10 cellular contexts compared by ENCODE assay signal in the genomic region with DNA sequence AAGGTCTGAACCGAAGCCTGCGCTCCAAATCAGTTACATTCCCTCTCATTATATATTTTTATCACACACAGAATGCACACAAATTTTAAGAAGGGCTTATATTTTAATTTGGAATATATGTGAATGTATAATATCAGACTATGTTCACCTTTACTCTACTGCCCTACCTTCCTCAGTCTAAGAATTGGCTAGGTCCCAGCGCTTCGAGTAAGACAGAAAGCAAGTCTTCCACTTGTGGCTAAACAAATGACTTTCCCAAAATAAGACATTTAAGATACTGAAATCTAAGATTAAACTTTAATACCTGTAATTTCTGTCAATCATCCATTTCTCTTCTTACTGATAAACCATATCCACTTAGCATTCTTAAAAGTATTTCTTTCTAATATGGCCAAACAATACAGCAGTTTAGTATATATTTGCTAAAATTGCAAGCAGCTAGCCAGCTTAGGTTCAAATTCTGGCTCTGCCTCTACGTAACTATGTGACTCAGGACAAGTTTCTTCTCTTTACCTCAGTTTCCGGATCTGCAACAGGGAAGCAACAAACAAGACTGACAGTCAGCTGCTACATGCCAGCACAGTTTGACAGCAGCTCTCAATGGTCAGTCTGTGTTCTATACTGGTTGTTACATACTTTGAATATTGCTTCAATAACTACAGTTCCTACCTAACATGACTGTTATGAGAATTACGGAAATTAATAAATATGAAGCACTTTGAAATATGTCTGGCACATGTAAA. TPM values are rescaled to one million over a fixed set of nuclear protein-coding genes. Genes with fewer than 3 reads are reported as not detected.
DNase-seq lines count a peak whose midpoint lies in the region; ATAC-seq and TF ChIP-seq lines count a peak whose summit lies in the region.
"Had no signal": no experiment of that assay in that cellular context is flagged by ENCODE, and none has a peak within 500 bp of the region (broad histone marks: within the 10 kb centered on the region; RNA-seq: fewer than 3 reads in every experiment).

No MANE protein-coding gene starts in this region.

- peak overlapping the region; percentile 97 for H3K4me3 Mint-ChIP-seq in activated naive CD4-positive, alpha-beta T cell treated with anti-CD3 and anti-CD28 coated beads, Interleukin-2, amount 50 U/mL, for 24 hours
- H3K4me3 Mint-ChIP-seq in WTC11 = peak overlapping the region; percentile 98

- peaks cover 69% of the 10 kb centered on the region for H3K4me1 Mint-ChIP-seq in activated naive CD4-positive, alpha-beta T cell treated with anti-CD3 and anti-CD28 coated beads, Interleukin-2, amount 50 U/mL, for 24 hours
- peaks cover 19% of the 10 kb centered on the region for H3K4me1 Mint-ChIP-seq in WTC11

- no peaks in the 10 kb centered on the region for H3K9me3 Mint-ChIP-seq in activated naive CD4-positive, alpha-beta T cell treated with anti-CD3 and anti-CD28 coated beads, Interleukin-2, amount 50 U/mL, for 24 hours
- no peaks in the 10 kb centered on the region for H3K9me3 Mint-ChIP-seq in WTC11

- CTCF ChIA-PET in WTC11 (lab: Charles Lee) = interaction anchor here (1.2 kb wide), 1 partner anchor 80 kb away, joined by 3 read pairs; no protein-coding TSS in a partner anchor

- peak overlapping the region; percentile 94 for H3K4me3 ChIP-seq in fibroblast of mammary gland (ENCODE audit: control insufficient read depth, low read depth, low read length)

- no peak for ATAC-seq in WTC11
- ATAC-seq: foreskin keratinocyte, Right ventricle myocardium inferior had no signal

- POLR2A ChIA-PET in WTC11 (lab: Charles Lee) = no interaction called here

- no peak for DNase-seq in activated naive CD4-positive, alpha-beta T cell (lab: John Stamatoyannopoulos, UW)
- DNase-seq in WTC11 (ENCODE audit: low spot score) (no peak), fibroblast of mammary gland (ENCODE audit: low read depth) (no peak), DMS153 (lab: John Stamatoyannopoulos, UW) (no peak), NCI-H2029 (lab: John Stamatoyannopoulos, UW) (no peak), activated gamma-delta T cell (lab: John Stamatoyannopoulos, UW) (no peak), D341Med (ENCODE audit: low spot score) (no peak)
- DNase-seq: foreskin keratinocyte had no signal

- no peaks in the 10 kb centered on the region for H3K27me3 Mint-ChIP-seq in activated naive CD4-positive, alpha-beta T cell treated with anti-CD3 and anti-CD28 coated beads, Interleukin-2, amount 50 U/mL, for 24 hours
- no peaks in the 10 kb centered on the region for H3K27me3 Mint-ChIP-seq in WTC11 (ENCODE audit: low read depth)

- TF ChIP-seq CTCF in WTC11 (IDR thresholded peaks at IDR 0.05) (no peak), fibroblast of mammary gland (conservative IDR thresholded peaks at IDR 0.05; ENCODE audit: control insufficient read depth, insufficient read depth, low read depth, low read length) (no peak)

- H3K27ac Mint-ChIP-seq in activated naive CD4-positive, alpha-beta T cell treated with anti-CD3 and anti-CD28 coated beads, Interleukin-2, amount 50 U/mL, for 24 hours = peak overlapping the region; percentile 60
- H3K27ac Mint-ChIP-seq in WTC11 = no peak overlapping the region

- peaks cover 10% of the 10 kb centered on the region for H3K36me3 Mint-ChIP-seq in activated naive CD4-positive, alpha-beta T cell treated with anti-CD3 and anti-CD28 coated beads, Interleukin-2, amount 50 U/mL, for 24 hours
- H3K36me3 Mint-ChIP-seq in WTC11 = peaks cover 15% of the 10 kb centered on the region

TF ChIP-seq in WTC11, 78 proteins besides CTCF, POLR2A, EP300 and RAD21 (continues in another document):
- TF ChIP-seq, protein P1, sequence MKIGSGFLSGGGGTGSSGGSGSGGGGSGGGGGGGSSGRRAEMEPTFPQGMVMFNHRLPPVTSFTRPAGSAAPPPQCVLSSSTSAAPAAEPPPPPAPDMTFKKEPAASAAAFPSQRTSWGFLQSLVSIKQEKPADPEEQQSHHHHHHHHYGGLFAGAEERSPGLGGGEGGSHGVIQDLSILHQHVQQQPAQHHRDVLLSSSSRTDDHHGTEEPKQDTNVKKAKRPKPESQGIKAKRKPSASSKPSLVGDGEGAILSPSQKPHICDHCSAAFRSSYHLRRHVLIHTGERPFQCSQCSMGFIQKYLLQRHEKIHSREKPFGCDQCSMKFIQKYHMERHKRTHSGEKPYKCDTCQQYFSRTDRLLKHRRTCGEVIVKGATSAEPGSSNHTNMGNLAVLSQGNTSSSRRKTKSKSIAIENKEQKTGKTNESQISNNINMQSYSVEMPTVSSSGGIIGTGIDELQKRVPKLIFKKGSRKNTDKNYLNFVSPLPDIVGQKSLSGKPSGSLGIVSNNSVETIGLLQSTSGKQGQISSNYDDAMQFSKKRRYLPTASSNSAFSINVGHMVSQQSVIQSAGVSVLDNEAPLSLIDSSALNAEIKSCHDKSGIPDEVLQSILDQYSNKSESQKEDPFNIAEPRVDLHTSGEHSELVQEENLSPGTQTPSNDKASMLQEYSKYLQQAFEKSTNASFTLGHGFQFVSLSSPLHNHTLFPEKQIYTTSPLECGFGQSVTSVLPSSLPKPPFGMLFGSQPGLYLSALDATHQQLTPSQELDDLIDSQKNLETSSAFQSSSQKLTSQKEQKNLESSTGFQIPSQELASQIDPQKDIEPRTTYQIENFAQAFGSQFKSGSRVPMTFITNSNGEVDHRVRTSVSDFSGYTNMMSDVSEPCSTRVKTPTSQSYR (CRISPR knock-in tag; IDR thresholded peaks at IDR 0.05) = no peak
- TF ChIP-seq, protein P2, sequence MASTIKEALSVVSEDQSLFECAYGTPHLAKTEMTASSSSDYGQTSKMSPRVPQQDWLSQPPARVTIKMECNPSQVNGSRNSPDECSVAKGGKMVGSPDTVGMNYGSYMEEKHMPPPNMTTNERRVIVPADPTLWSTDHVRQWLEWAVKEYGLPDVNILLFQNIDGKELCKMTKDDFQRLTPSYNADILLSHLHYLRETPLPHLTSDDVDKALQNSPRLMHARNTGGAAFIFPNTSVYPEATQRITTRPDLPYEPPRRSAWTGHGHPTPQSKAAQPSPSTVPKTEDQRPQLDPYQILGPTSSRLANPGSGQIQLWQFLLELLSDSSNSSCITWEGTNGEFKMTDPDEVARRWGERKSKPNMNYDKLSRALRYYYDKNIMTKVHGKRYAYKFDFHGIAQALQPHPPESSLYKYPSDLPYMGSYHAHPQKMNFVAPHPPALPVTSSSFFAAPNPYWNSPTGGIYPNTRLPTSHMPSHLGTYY (CRISPR knock-in tag; IDR thresholded peaks at IDR 0.05) = no peak
- TF ChIP-seq GRHL2 (CRISPR knock-in tag; IDR thresholded peaks at IDR 0.05; ENCODE audit: insufficient replicate concordance, severe bottlenecking) (no peak), ZNF423 (CRISPR knock-in tag; IDR thresholded peaks at IDR 0.05) (no peak), ZNF416 (CRISPR knock-in tag; IDR thresholded peaks at IDR 0.05) (no peak), SMAD4 (CRISPR knock-in tag; IDR thresholded peaks at IDR 0.05) (no peak), ZNF396 (CRISPR knock-in tag; IDR thresholded peaks at IDR 0.05; ENCODE audit: borderline replicate concordance) (no peak), ELF4 (CRISPR knock-in tag; IDR thresholded peaks at IDR 0.05; ENCODE audit: low read depth) (no peak), KAT7 (CRISPR knock-in tag; IDR thresholded peaks at IDR 0.05; ENCODE audit: borderline replicate concordance) (no peak), TEAD1 (CRISPR knock-in tag; IDR thresholded peaks at IDR 0.05) (no peak), CREB1 (CRISPR knock-in tag; IDR thresholded peaks at IDR 0.05) (no peak)
- TF ChIP-seq, protein P3, sequence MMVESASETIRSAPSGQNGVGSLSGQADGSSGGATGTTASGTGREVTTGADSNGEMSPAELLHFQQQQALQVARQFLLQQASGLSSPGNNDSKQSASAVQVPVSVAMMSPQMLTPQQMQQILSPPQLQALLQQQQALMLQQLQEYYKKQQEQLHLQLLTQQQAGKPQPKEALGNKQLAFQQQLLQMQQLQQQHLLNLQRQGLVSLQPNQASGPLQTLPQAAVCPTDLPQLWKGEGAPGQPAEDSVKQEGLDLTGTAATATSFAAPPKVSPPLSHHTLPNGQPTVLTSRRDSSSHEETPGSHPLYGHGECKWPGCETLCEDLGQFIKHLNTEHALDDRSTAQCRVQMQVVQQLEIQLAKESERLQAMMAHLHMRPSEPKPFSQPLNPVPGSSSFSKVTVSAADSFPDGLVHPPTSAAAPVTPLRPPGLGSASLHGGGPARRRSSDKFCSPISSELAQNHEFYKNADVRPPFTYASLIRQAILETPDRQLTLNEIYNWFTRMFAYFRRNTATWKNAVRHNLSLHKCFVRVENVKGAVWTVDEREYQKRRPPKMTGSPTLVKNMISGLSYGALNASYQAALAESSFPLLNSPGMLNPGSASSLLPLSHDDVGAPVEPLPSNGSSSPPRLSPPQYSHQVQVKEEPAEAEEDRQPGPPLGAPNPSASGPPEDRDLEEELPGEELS (CRISPR knock-in tag; IDR thresholded peaks at IDR 0.05) = no peak
- TF ChIP-seq, protein P4, sequence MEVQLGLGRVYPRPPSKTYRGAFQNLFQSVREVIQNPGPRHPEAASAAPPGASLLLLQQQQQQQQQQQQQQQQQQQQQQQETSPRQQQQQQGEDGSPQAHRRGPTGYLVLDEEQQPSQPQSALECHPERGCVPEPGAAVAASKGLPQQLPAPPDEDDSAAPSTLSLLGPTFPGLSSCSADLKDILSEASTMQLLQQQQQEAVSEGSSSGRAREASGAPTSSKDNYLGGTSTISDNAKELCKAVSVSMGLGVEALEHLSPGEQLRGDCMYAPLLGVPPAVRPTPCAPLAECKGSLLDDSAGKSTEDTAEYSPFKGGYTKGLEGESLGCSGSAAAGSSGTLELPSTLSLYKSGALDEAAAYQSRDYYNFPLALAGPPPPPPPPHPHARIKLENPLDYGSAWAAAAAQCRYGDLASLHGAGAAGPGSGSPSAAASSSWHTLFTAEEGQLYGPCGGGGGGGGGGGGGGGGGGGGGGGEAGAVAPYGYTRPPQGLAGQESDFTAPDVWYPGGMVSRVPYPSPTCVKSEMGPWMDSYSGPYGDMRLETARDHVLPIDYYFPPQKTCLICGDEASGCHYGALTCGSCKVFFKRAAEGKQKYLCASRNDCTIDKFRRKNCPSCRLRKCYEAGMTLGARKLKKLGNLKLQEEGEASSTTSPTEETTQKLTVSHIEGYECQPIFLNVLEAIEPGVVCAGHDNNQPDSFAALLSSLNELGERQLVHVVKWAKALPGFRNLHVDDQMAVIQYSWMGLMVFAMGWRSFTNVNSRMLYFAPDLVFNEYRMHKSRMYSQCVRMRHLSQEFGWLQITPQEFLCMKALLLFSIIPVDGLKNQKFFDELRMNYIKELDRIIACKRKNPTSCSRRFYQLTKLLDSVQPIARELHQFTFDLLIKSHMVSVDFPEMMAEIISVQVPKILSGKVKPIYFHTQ (CRISPR knock-in tag; IDR thresholded peaks at IDR 0.05) = no peak
- TF ChIP-seq, protein P5, sequence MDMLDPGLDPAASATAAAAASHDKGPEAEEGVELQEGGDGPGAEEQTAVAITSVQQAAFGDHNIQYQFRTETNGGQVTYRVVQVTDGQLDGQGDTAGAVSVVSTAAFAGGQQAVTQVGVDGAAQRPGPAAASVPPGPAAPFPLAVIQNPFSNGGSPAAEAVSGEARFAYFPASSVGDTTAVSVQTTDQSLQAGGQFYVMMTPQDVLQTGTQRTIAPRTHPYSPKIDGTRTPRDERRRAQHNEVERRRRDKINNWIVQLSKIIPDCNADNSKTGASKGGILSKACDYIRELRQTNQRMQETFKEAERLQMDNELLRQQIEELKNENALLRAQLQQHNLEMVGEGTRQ (CRISPR knock-in tag; IDR thresholded peaks at IDR 0.05) = no peak

RNA-seq across cellular contexts. Expression of a gene that starts 2.0 kb away (rescaled TPM):
- total RNA-seq in WTC11 (2021) = 52.1 to 54.0 TPM (median 52.7 TPM) in 3 replicates

RNA-seq across cellular contexts. Expression of a gene that starts 2.5 kb away (rescaled TPM):
- total RNA-seq in WTC11 (2021) = 27.7 to 28.9 TPM (median 28.4 TPM) in 3 replicates
